In genomic region chr6:33168624-33169023, GRCh38 we compare ENCODE assay signal across 30 cellular contexts.
"Had no signal": no experiment of that assay in that cellular context is flagged by ENCODE, and none has a peak within 500 bp of the region (broad histone marks: within the 10 kb centered on the region; RNA-seq: fewer than 3 reads in every experiment).

No MANE protein-coding gene starts in this region.

- H3K9me3 Mint-ChIP-seq: activated B cell treated with CpG ODN at 0.5 μM for 24 hours; activated CD4-positive, alpha-beta memory T cell treated with anti-CD3 and anti-CD28 coated beads for 36 hours; activated naive CD4-positive, alpha-beta T cell treated with anti-CD3 and anti-CD28 coated beads for 36 hours; activated naive CD4-positive, alpha-beta T cell treated with anti-CD3 and anti-CD28 coated beads, Interleukin-2, amount 50 U/mL, for 72 hours; activated T-cell treated with anti-CD3 and anti-CD28 coated beads, Interleukin-2, amount 50 U/mL, for 4 hours; activated T-helper 1 cell treated with anti-CD3 and anti-CD28 coated beads, Interleukin-12 subunit alpha, Interleukin-12 subunit beta, Interleukin-2, Interleukin-4 antibody, amounts not matched to agents 30 ng/mL and 10 ng/mL and 1 ng/mL, durations not matched to agents 14 hours and 24 hours and 36 hours had no signal

- ATAC-seq: activated T-cell treated with anti-CD3 and anti-CD28 coated beads, Interleukin-2, amount 50 U/mL, for 4 hours; body of pancreas had no signal

- H3K4me3 ChIP-seq: adrenal gland, body of pancreas, breast epithelium, Peyer's patch had no signal

- FAIRE-seq: astrocyte had no signal

- H3K36me3 ChIP-seq: adrenal gland, breast epithelium, Peyer's patch had no signal

- H3K4me1 ChIP-seq: adrenal gland, body of pancreas, breast epithelium, Peyer's patch had no signal

- H3K36me3 Mint-ChIP-seq: activated CD4-positive, alpha-beta memory T cell treated with anti-CD3 and anti-CD28 coated beads for 36 hours; activated naive CD4-positive, alpha-beta T cell treated with anti-CD3 and anti-CD28 coated beads, Interleukin-2, amount 50 U/mL, for 72 hours had no signal

- H3K27ac Mint-ChIP-seq: activated B cell treated with CpG ODN at 0.5 μM for 24 hours; activated CD4-positive, alpha-beta memory T cell treated with anti-CD3 and anti-CD28 coated beads for 36 hours; activated naive CD4-positive, alpha-beta T cell treated with anti-CD3 and anti-CD28 coated beads for 36 hours; activated T-helper 1 cell treated with anti-CD3 and anti-CD28 coated beads, Interleukin-12 subunit alpha, Interleukin-12 subunit beta, Interleukin-2, Interleukin-4 antibody, amounts not matched to agents 30 ng/mL and 10 ng/mL and 1 ng/mL, durations not matched to agents 14 hours and 24 hours and 36 hours had no signal

- H3K4me3 Mint-ChIP-seq: activated B cell treated with CpG ODN at 0.5 μM for 24 hours; activated CD4-positive, alpha-beta memory T cell treated with anti-CD3 and anti-CD28 coated beads for 36 hours; activated naive CD4-positive, alpha-beta T cell treated with anti-CD3 and anti-CD28 coated beads for 36 hours; activated T-cell treated with anti-CD3 and anti-CD28 coated beads, Interleukin-2, amount 50 U/mL, for 4 hours; activated T-helper 1 cell treated with anti-CD3 and anti-CD28 coated beads, Interleukin-12 subunit alpha, Interleukin-12 subunit beta, Interleukin-2, Interleukin-4 antibody, amounts not matched to agents 30 ng/mL and 10 ng/mL and 1 ng/mL, durations not matched to agents 14 hours and 24 hours and 36 hours had no signal

- DNase-seq: activated B cell treated with CpG ODN at 0.5 μM for 24 hours; activated CD4-positive, alpha-beta memory T cell treated with anti-CD3 and anti-CD28 coated beads for 36 hours; activated CD4-positive, alpha-beta T cell treated with anti-CD3 and anti-CD28 coated beads for 4 hours; activated CD4-positive, alpha-beta T cell treated with anti-CD3 and anti-CD28 coated beads, Interleukin-2, amount 50 U/mL, for 1 hour; activated CD8-positive, alpha-beta memory T cell treated with anti-CD3 and anti-CD28 coated beads, Interleukin-2, amount 50 U/mL, for 4 hours; activated gamma-delta T cell treated with Interleukin-2 at 50 U/mL for 16 hours; activated naive CD4-positive, alpha-beta T cell treated with anti-CD3 and anti-CD28 coated beads for 36 hours; activated T-cell treated with anti-CD3 and anti-CD28 coated beads for 4 hours; activated T-cell treated with anti-CD3 and anti-CD28 coated beads, Interleukin-2, amount 50 U/mL, for 4 hours; adrenal gland; body of pancreas; Karpas-422; NCI-H1105; NCI-H1417 treated with DMSO at 0.1 percent for 48 hours; NCI-H1694; NCI-H1930; NCI-H345; NCI-H524 treated with DMSO at 0.1 percent for 48 hours; Peyer's patch; Right ventricle myocardium superior; SW 1271; T-helper 1 cell; T-helper 2 cell; T-helper 9 cell had no signal

- H3K27ac ChIP-seq: adrenal gland, body of pancreas, breast epithelium, Peyer's patch, RWPE1, VCaP had no signal

- H3K27me3 ChIP-seq: adrenal gland, body of pancreas, breast epithelium, Peyer's patch had no signal

- H3K9me3 ChIP-seq: adrenal gland, body of pancreas, breast epithelium, Peyer's patch had no signal
